In the genomic region with DNA sequence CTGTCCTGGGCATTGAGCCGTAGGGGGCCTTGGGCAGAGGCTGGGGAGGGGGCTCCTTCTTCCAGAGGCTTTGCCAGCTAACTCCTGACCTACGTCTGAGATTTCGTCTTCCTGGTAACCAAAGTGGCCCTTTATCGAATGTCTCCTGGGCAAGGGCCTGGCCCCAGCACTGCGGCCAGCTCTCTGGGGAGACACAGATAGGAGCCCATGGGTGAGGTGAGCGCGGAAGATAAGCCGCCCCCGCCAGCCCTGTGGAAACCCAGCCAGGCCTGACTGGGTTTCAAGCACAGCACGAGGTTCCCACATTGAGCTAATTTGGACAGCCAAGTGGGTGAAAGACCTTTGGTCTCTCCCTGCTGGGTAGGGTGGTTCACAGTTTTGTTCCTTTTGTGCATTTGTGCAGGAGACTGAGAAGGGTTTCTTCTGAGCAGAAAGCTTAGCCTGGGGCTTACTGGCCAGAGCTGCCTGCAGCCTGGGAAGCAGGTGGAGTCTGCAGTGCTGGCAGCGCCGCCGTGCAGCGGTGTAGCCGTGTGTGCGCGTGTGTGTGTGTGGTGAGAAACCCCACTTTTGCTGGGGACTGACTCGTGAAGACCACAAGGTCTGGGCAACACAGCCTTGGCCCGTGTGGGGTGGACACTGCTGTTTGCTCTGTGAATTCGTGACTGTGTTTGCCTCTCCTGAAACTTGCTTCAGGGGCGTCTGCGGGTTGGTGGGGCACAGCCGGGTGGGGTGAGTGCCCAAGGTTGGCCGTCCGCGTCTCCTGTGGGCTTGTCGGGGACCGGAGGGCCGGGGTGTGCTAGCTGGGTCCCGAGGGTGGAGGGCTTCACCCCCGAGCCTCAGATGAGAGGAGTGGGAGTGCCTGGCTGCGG, we compare ENCODE assay signal across 1 cellular context.
TF ChIP-seq lines count a peak whose summit lies in the region.

No MANE protein-coding gene starts in this region.

TF ChIP-seq in HepG2, 621 proteins besides CTCF, POLR2A, EP300 and RAD21 (continued from another document):
- TF ChIP-seq, protein P1, sequence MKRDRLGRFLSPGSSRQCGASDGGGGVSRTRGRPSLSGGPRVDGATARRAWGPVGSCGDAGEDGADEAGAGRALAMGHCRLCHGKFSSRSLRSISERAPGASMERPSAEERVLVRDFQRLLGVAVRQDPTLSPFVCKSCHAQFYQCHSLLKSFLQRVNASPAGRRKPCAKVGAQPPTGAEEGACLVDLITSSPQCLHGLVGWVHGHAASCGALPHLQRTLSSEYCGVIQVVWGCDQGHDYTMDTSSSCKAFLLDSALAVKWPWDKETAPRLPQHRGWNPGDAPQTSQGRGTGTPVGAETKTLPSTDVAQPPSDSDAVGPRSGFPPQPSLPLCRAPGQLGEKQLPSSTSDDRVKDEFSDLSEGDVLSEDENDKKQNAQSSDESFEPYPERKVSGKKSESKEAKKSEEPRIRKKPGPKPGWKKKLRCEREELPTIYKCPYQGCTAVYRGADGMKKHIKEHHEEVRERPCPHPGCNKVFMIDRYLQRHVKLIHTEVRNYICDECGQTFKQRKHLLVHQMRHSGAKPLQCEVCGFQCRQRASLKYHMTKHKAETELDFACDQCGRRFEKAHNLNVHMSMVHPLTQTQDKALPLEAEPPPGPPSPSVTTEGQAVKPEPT (CRISPR knock-in tag; IDR thresholded peaks at IDR 0.05; ENCODE audit: low read depth), result 0 out of 2 replicates have a peak, but pooled peaks have one; percentile 64
- TF ChIP-seq ZFX (CRISPR knock-in tag; IDR thresholded peaks at IDR 0.05; ENCODE audit: low read depth) (peak; percentile 54), MTA1 (CRISPR knock-in tag; IDR thresholded peaks at IDR 0.05; ENCODE audit: borderline replicate concordance) (0 out of 2 replicates have a peak, but pooled peaks have one; percentile 30), CBX5 (CRISPR knock-in tag; IDR thresholded peaks at IDR 0.05; ENCODE audit: borderline replicate concordance) (no peak), MEIS1 (CRISPR knock-in tag; IDR thresholded peaks at IDR 0.05; ENCODE audit: borderline replicate concordance) (0 out of 2 replicates have a peak, but pooled peaks have one; percentile 22), STAT5B (CRISPR knock-in tag; IDR thresholded peaks at IDR 0.05) (no peak)
